25 cellular contexts compared by ENCODE assay signal in the genomic region with DNA sequence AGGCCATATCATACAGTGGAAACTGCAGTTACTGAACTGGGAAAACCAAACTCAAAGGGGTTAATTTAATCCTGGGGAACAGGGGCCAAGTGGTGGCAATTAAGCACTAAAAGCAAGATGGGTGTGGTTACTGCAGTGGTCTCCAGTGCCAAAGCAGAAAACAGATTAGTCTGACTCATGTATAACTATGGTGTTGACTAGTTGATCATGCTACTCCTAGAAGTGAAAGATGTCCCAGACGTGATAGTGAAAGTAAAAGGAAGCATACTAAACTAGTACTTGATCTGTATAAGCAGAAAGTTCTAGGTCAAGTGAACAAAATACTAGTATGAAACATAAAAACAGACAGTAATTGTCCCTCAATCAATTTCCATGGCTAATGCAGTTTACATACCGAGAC.
"Had no signal": no experiment of that assay in that cellular context is flagged by ENCODE, and none has a peak within 500 bp of the region (broad histone marks: within the 10 kb centered on the region; RNA-seq: fewer than 3 reads in every experiment).

No MANE protein-coding gene starts in this region.

- H3K4me1 ChIP-seq: esophagus squamous epithelium, gastroesophageal sphincter, heart right ventricle, pancreas, psoas muscle, tibial artery had no signal

- H3K4me1 Mint-ChIP-seq: activated B cell treated with CpG ODN at 0.5 μM for 24 hours; activated naive CD8-positive, alpha-beta T cell treated with anti-CD3 and anti-CD28 coated beads, Interleukin-2, amount 10 ng/mL, durations not matched to agents 7 days and 5 days; endodermal cell; memory B cell; nephron progenitor cell had no signal

- H3K9me3 Mint-ChIP-seq: endodermal cell, nephron progenitor cell had no signal

- H3K27me3 Mint-ChIP-seq: activated B cell treated with CpG ODN at 0.5 μM for 24 hours; activated CD4-positive, alpha-beta memory T cell treated with anti-CD3 and anti-CD28 coated beads for 36 hours; activated naive CD8-positive, alpha-beta T cell treated with anti-CD3 and anti-CD28 coated beads, Interleukin-2, amount 10 ng/mL, durations not matched to agents 7 days and 5 days; memory B cell; stimulated activated naive CD8-positive, alpha-beta T cell treated with anti-CD3 and anti-CD28 coated beads, Interleukin-15, Interleukin-2, amounts not matched to agents 100 ng/mL and 50 ng/mL, for 24 hours had no signal

- ATAC-seq: gastroesophageal sphincter, heart right ventricle, left cardiac atrium, pancreas, psoas muscle, right cardiac atrium had no signal

- H3K27ac Mint-ChIP-seq: activated B cell treated with CpG ODN at 0.5 μM for 24 hours; activated CD4-positive, alpha-beta memory T cell treated with anti-CD3 and anti-CD28 coated beads for 36 hours; activated naive CD4-positive, alpha-beta T cell treated with anti-CD3 and anti-CD28 coated beads for 36 hours; activated naive CD8-positive, alpha-beta T cell treated with anti-CD3 and anti-CD28 coated beads, Interleukin-2, amount 10 ng/mL, durations not matched to agents 7 days and 5 days; endodermal cell; memory B cell; nephron progenitor cell; stimulated activated naive CD8-positive, alpha-beta T cell treated with anti-CD3 and anti-CD28 coated beads, Interleukin-15, Interleukin-2, amounts not matched to agents 100 ng/mL and 50 ng/mL, for 24 hours had no signal

- H3K9me3 ChIP-seq: esophagus squamous epithelium, gastroesophageal sphincter, pancreas, psoas muscle, tibial artery had no signal

- H3K36me3 ChIP-seq: esophagus squamous epithelium, gastroesophageal sphincter, heart right ventricle, pancreas, tibial artery had no signal

- H3K4me3 ChIP-seq: esophagus squamous epithelium, gastroesophageal sphincter, heart right ventricle, pancreas, psoas muscle, tibial artery had no signal

- H3K27ac ChIP-seq: esophagus squamous epithelium, gastroesophageal sphincter, heart right ventricle, pancreas, psoas muscle, tibial artery had no signal

- H3K36me3 Mint-ChIP-seq: activated CD4-positive, alpha-beta memory T cell treated with anti-CD3 and anti-CD28 coated beads for 36 hours; activated naive CD8-positive, alpha-beta T cell treated with anti-CD3 and anti-CD28 coated beads, Interleukin-2, amount 10 ng/mL, durations not matched to agents 7 days and 5 days; memory B cell had no signal

- DNase-seq: activated B cell treated with CpG ODN at 0.5 μM for 24 hours; activated CD4-positive, alpha-beta memory T cell treated with anti-CD3 and anti-CD28 coated beads for 36 hours; activated CD4-positive, alpha-beta T cell treated with anti-CD3 and anti-CD28 coated beads for 4 hours; activated naive CD4-positive, alpha-beta T cell treated with anti-CD3 and anti-CD28 coated beads for 36 hours; activated naive CD8-positive, alpha-beta T cell treated with anti-CD3 and anti-CD28 coated beads, Interleukin-2, amount 10 ng/mL, durations not matched to agents 7 days and 5 days; activated T-cell treated with anti-CD3 and anti-CD28 coated beads, Interleukin-2, amount 50 U/mL, for 48 hours; cerebellar nuclear complex; cortex of kidney; endodermal cell; esophagus squamous epithelium; heart right ventricle; islet precursor cell; left cardiac atrium; nephron progenitor cell; pancreas; psoas muscle; right cardiac atrium; stimulated activated CD4-positive, alpha-beta T cell treated with anti-CD3 and anti-CD28 coated beads, Interleukin-12 subunit alpha, Interleukin-12 subunit beta, amount 100 ng/mL, for 4 hours; stimulated activated CD4-positive, alpha-beta T cell treated with anti-CD3 and anti-CD28 coated beads, Interleukin-4, amount 100 ng/mL, for 4 hours; substantia nigra; T-helper 9 cell; tibial artery had no signal

- H3K4me3 Mint-ChIP-seq: activated B cell treated with CpG ODN at 0.5 μM for 24 hours; activated CD4-positive, alpha-beta memory T cell treated with anti-CD3 and anti-CD28 coated beads for 36 hours; activated naive CD4-positive, alpha-beta T cell treated with anti-CD3 and anti-CD28 coated beads for 36 hours; activated naive CD8-positive, alpha-beta T cell treated with anti-CD3 and anti-CD28 coated beads, Interleukin-2, amount 10 ng/mL, durations not matched to agents 7 days and 5 days; endodermal cell; memory B cell; nephron progenitor cell; stimulated activated naive CD8-positive, alpha-beta T cell treated with anti-CD3 and anti-CD28 coated beads, Interleukin-15, Interleukin-2, amounts not matched to agents 100 ng/mL and 50 ng/mL, for 24 hours had no signal

- H3K27me3 ChIP-seq: esophagus squamous epithelium, gastroesophageal sphincter, heart right ventricle, pancreas, tibial artery had no signal
